In genomic region chr6:67287566-67287965, GRCh38 we compare ENCODE assay signal across 25 cellular contexts.
"Had no signal": no experiment of that assay in that cellular context is flagged by ENCODE, and none has a peak within 500 bp of the region (broad histone marks: within the 10 kb centered on the region; RNA-seq: fewer than 3 reads in every experiment).

No MANE protein-coding gene starts in this region.

- H3K27me3 ChIP-seq: body of pancreas, cardiac muscle cell, MG63, Peyer's patch, SJCRH30 had no signal

- H3K9ac ChIP-seq: SK-N-SH had no signal

- H3K4me1 ChIP-seq: body of pancreas, Peyer's patch, SJCRH30 had no signal

- H3K36me3 ChIP-seq: cardiac muscle cell, MG63, Peyer's patch, SJCRH30 had no signal

- H3K9me2 ChIP-seq: SK-N-SH had no signal

- H3K27ac ChIP-seq: body of pancreas, cardiac muscle cell, Peyer's patch, RWPE1, SJCRH30 had no signal

- ATAC-seq: activated CD4-positive, CD25-positive, alpha-beta regulatory T cell treated with anti-CD3 and anti-CD28 coated beads, Interleukin-2, amount 50 U/mL, for 24 hours; activated CD8-positive, alpha-beta T cell treated with anti-CD3 and anti-CD28 coated beads, Interleukin-2, amount 10 ng/mL, durations not matched to agents 7 days and 5 days; body of pancreas had no signal

- H3K4me3 ChIP-seq: body of pancreas, cardiac muscle cell, MG63, Peyer's patch, SJCRH30 had no signal

- H3K4me2 ChIP-seq: SK-N-SH had no signal

- H3K9me3 ChIP-seq: body of pancreas, MG63, Peyer's patch, SJCRH30, SK-N-SH had no signal

- DNase-seq: activated CD4-positive, alpha-beta T cell treated with anti-CD3 and anti-CD28 coated beads for 4 hours; activated CD8-positive, alpha-beta memory T cell treated with anti-CD3 and anti-CD28 coated beads, Interleukin-2, amount 50 U/mL, for 48 hours; activated CD8-positive, alpha-beta T cell treated with anti-CD3 and anti-CD28 coated beads, Interleukin-2, amount 10 ng/mL, durations not matched to agents 7 days and 5 days; activated T-cell treated with anti-CD3 and anti-CD28 coated beads, Interleukin-2, amount 50 U/mL, for 1 hour; aorta; body of pancreas; KG1; MG63; MV-4-11; NCI-H1092 treated with DMSO at 0.1 percent for 48 hours; NCI-H1436; NCI-H1694 treated with DMSO at 0.1 percent for 48 hours; NCI-H2029 treated with DMSO at 0.1 percent for 48 hours; NCI-H510A treated with DMSO at 0.1 percent for 48 hours; NCI-H69; NK-92 treated with Interleukin-12 subunit alpha and Interleukin-12 subunit beta, amount 100 ng/mL, for 24 hours; OCI-M1; Peyer's patch; Right ventricle myocardium superior; SJCRH30; SK-N-SH; SW 1271 had no signal
